3 cellular contexts compared by ENCODE assay signal in the genomic region with DNA sequence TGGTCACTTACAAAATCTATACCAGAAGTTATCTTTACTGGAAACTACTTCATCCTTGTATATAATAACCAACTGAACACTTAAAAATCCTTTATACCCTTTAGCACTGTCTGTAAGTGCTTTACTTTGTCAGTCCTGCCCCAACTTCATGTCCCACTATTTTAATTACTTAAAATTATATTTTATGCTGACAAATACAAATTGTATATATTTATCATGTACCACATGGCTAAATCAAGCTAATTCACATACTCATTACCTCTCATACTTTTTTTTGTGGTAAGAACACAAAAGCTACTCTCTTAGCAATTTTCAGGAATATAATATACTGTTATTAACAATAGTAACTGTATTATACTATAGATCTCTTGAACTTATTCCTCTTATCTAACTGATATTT.
TF ChIP-seq lines count a peak whose summit lies in the region.

No MANE protein-coding gene starts in this region.

TF ChIP-seq in HepG2, 621 proteins besides CTCF, POLR2A, EP300 and RAD21:
- TF ChIP-seq MAFK (conservative IDR thresholded peaks at IDR 0.05 in 1 of 2, IDR thresholded peaks at IDR 0.05 in 1 of 2; ENCODE audit: low read length in 2 of 2) (peak; percentile 16 to 59; a peak in 1 of 4 replicates), ZNF34 (CRISPR knock-in tag; IDR thresholded peaks at IDR 0.05; ENCODE audit: borderline replicate concordance) (no peak)

TF ChIP-seq in IMR-90, 13 proteins besides CTCF, POLR2A, EP300 and RAD21:
- peak; percentile 38; the same call in 1 of the 2 replicates for TF ChIP-seq MAFK (IDR thresholded peaks at IDR 0.05; ENCODE audit: low read depth, low read length)
- no peak for TF ChIP-seq MAZ (IDR thresholded peaks at IDR 0.05; ENCODE audit: borderline replicate concordance, low read depth, low read length)

TF ChIP-seq in K562, 482 proteins besides CTCF, POLR2A, EP300 and RAD21:
- TF ChIP-seq CHD2 (IDR thresholded peaks at IDR 0.05; ENCODE audit: low read depth, low read length), result no peak
- 0 out of 2 replicates have a peak, but pooled peaks have one; percentile 4 for TF ChIP-seq MAFF (IDR thresholded peaks at IDR 0.05; ENCODE audit: low read length)
- peak; percentile 86 for TF ChIP-seq ZNF316 (IDR thresholded peaks at IDR 0.05)
- peak; percentile 62; the same call in 1 of the 2 replicates for TF ChIP-seq C11orf30 (IDR thresholded peaks at IDR 0.05; ENCODE audit: low read depth)
